ENCODE assay signal across 23 cellular contexts in genomic region chr2:124678043-124678442, GRCh38.
"Had no signal": no experiment of that assay in that cellular context is flagged by ENCODE, and none has a peak within 500 bp of the region (broad histone marks: within the 10 kb centered on the region; RNA-seq: fewer than 3 reads in every experiment).

No MANE protein-coding gene starts in this region.

- DNase-seq: caudate nucleus; colonic mucosa; dermis blood vessel endothelial cell; erythroblast; foreskin melanocyte; heart left ventricle; left colon; left ventricle myocardium superior; natural killer cell; psoas muscle; spleen; stimulated activated CD4-positive, alpha-beta T cell treated with anti-CD3 and anti-CD28 coated beads, Interleukin-15, amount 100 ng/mL, for 24 hours; stimulated activated CD4-positive, alpha-beta T cell treated with anti-CD3 and anti-CD28 coated beads, Interleukin-1b, Interleukin-23, amount 100 ng/mL, for 48 hours; stimulated activated CD4-positive, alpha-beta T cell treated with anti-CD3 and anti-CD28 coated beads, Interleukin-4, amount 100 ng/mL, for 24 hours; stimulated activated naive B cell treated with anti-CD40 and anti-IgM and Interleukin-4, amounts not matched to agents 10 μg/mL and 1 μg/mL and 100 μg/mL, for 72 hours; stimulated activated naive CD8-positive, alpha-beta T cell treated with anti-CD3 and anti-CD28 coated beads, Interleukin-15, amount 100 ng/mL, for 72 hours; testis had no signal

- H3K4me3 ChIP-seq: colonic mucosa, heart left ventricle, lung, psoas muscle, spleen, testis, tibial nerve had no signal

- H3K4me1 ChIP-seq: colonic mucosa, heart left ventricle, parathyroid adenoma, psoas muscle, spleen, testis, tibial nerve had no signal

- H3K36me3 Mint-ChIP-seq: mesothelial cell of epicardium, natural killer cell had no signal

- H3K27ac Mint-ChIP-seq: mesothelial cell of epicardium; natural killer cell; stimulated activated naive B cell treated with anti-CD40 and anti-IgM and Interleukin-4, amounts not matched to agents 10 μg/mL and 1 μg/mL and 100 μg/mL, for 72 hours; stimulated activated naive CD8-positive, alpha-beta T cell treated with anti-CD3 and anti-CD28 coated beads, Interleukin-15, amount 100 ng/mL, for 72 hours had no signal

- H3K9me3 ChIP-seq: colonic mucosa, psoas muscle, testis had no signal

- H3K4me1 Mint-ChIP-seq: natural killer cell; stimulated activated naive B cell treated with anti-CD40 and anti-IgM and Interleukin-4, amounts not matched to agents 10 μg/mL and 1 μg/mL and 100 μg/mL, for 72 hours; stimulated activated naive CD8-positive, alpha-beta T cell treated with anti-CD3 and anti-CD28 coated beads, Interleukin-15, amount 100 ng/mL, for 72 hours had no signal

- H3K36me3 ChIP-seq: colonic mucosa, heart left ventricle, spleen, tibial nerve had no signal

- H3K27me3 Mint-ChIP-seq: stimulated activated naive B cell treated with anti-CD40 and anti-IgM and Interleukin-4, amounts not matched to agents 10 μg/mL and 1 μg/mL and 100 μg/mL, for 72 hours; stimulated activated naive CD8-positive, alpha-beta T cell treated with anti-CD3 and anti-CD28 coated beads, Interleukin-15, amount 100 ng/mL, for 72 hours had no signal

- H3K27ac ChIP-seq: colonic mucosa, heart left ventricle, parathyroid adenoma, psoas muscle, spleen, testis, tibial nerve had no signal

- H3K27me3 ChIP-seq: colonic mucosa, heart left ventricle, spleen, testis, tibial nerve had no signal

- H3K9ac ChIP-seq: parathyroid adenoma had no signal

- FAIRE-seq: keratinocyte had no signal

- H3K79me2 ChIP-seq: parathyroid adenoma had no signal

- H2AFZ ChIP-seq: parathyroid adenoma had no signal

- ATAC-seq: heart left ventricle; left colon; left ventricle myocardium superior; natural killer cell; psoas muscle; sciatic nerve; stimulated activated naive B cell treated with anti-CD40 and anti-IgM and Interleukin-4, amounts not matched to agents 10 μg/mL and 1 μg/mL and 100 μg/mL, for 72 hours; stimulated activated naive CD8-positive, alpha-beta T cell treated with anti-CD3 and anti-CD28 coated beads, Interleukin-15, amount 100 ng/mL, for 72 hours had no signal

- H3K4me3 Mint-ChIP-seq: mesothelial cell of epicardium; natural killer cell; stimulated activated naive B cell treated with anti-CD40 and anti-IgM and Interleukin-4, amounts not matched to agents 10 μg/mL and 1 μg/mL and 100 μg/mL, for 72 hours; stimulated activated naive CD8-positive, alpha-beta T cell treated with anti-CD3 and anti-CD28 coated beads, Interleukin-15, amount 100 ng/mL, for 72 hours had no signal
